Comparison of ENCODE assay signal across 1 cellular context in genomic region chr17:48101012-48101720, GRCh38.
TF ChIP-seq lines count a peak whose summit lies in the region.

CBX1 (minus strand) TSS chr17:48101478; CDS start chr17:48077004, 24,474 bp downstream.

TF ChIP-seq in HepG2, 621 proteins besides CTCF, POLR2A, EP300 and RAD21 (continued from another document and continues in another):
- TF ChIP-seq ZNF414 (CRISPR knock-in tag; IDR thresholded peaks at IDR 0.05) (peak; percentile 77; the same call in 1 of the 2 replicates), NR2F6 (IDR thresholded peaks at IDR 0.05) (no peak), NR2F6 (CRISPR knock-in tag; IDR thresholded peaks at IDR 0.05) (0 out of 2 replicates have a peak, but pooled peaks have one; percentile 18), DBP (CRISPR knock-in tag; IDR thresholded peaks at IDR 0.05; ENCODE audit: not compliant biosample characterization) (peak; percentile 72), HDAC2 (CRISPR knock-in tag; IDR thresholded peaks at IDR 0.05) (peak; percentile 59; the same call in 1 of the 2 replicates), ZNF800 (CRISPR knock-in tag; IDR thresholded peaks at IDR 0.05) (peak; percentile 92), ZNF775 (CRISPR knock-in tag; IDR thresholded peaks at IDR 0.05; ENCODE audit: borderline replicate concordance) (no peak; the same call in 1 of the 2 replicates), HNRNPUL1 (IDR thresholded peaks at IDR 0.05; ENCODE audit: low read depth, low read length) (peak; percentile 61; the same call in 1 of the 2 replicates), ZBTB44 (CRISPR knock-in tag; IDR thresholded peaks at IDR 0.05) (no peak), PRDM10 (CRISPR knock-in tag; IDR thresholded peaks at IDR 0.05; ENCODE audit: low read depth) (peak; percentile 61; the same call in 1 of the 2 replicates), ZNF260 (CRISPR knock-in tag; IDR thresholded peaks at IDR 0.05; ENCODE audit: borderline replicate concordance, low read depth) (no peak), NFRKB (IDR thresholded peaks at IDR 0.05) (no peak), DMTF1 (CRISPR knock-in tag; IDR thresholded peaks at IDR 0.05) (no peak), GLMP (CRISPR knock-in tag; IDR thresholded peaks at IDR 0.05; ENCODE audit: borderline replicate concordance) (no peak), ZNF564 (CRISPR knock-in tag; IDR thresholded peaks at IDR 0.05) (peak; percentile 80), ZNF263 (CRISPR knock-in tag; IDR thresholded peaks at IDR 0.05) (peak; percentile 46), ZNF574 (CRISPR knock-in tag; IDR thresholded peaks at IDR 0.05) (peak; percentile 84), KLF11 (CRISPR knock-in tag; IDR thresholded peaks at IDR 0.05) (0 out of 2 replicates have a peak, but pooled peaks have one; percentile 24), ZNF550 (CRISPR knock-in tag; IDR thresholded peaks at IDR 0.05; ENCODE audit: borderline replicate concordance) (no peak), TCF7 (IDR thresholded peaks at IDR 0.05; ENCODE audit: low read depth) (no peak), POLR2AphosphoS2 (IDR thresholded peaks at IDR 0.05; ENCODE audit: low read depth, low read length) (no peak), REL (CRISPR knock-in tag; conservative IDR thresholded peaks at IDR 0.05) (peak; percentile 86; the same call in 1 of the 2 replicates), ZNF280D (CRISPR knock-in tag; IDR thresholded peaks at IDR 0.05) (no peak), HMG20B (CRISPR knock-in tag; conservative IDR thresholded peaks at IDR 0.05) (0 out of 2 replicates have a peak, but pooled peaks have one; percentile 7), SMAD9 (CRISPR knock-in tag; IDR thresholded peaks at IDR 0.05) (no peak), ZNF232 (CRISPR knock-in tag; IDR thresholded peaks at IDR 0.05; ENCODE audit: borderline replicate concordance) (peak; percentile 32), FOXO1 (CRISPR knock-in tag; IDR thresholded peaks at IDR 0.05) (no peak; the same call in 1 of the 2 replicates), ZNF747 (CRISPR knock-in tag; IDR thresholded peaks at IDR 0.05; ENCODE audit: borderline replicate concordance) (peak; percentile 98), SIN3B (IDR thresholded peaks at IDR 0.05; ENCODE audit: low read length) (no peak), SPEN (CRISPR knock-in tag; IDR thresholded peaks at IDR 0.05; ENCODE audit: low read depth) (peak; percentile 96), SAFB2 (CRISPR knock-in tag; IDR thresholded peaks at IDR 0.05; ENCODE audit: borderline replicate concordance, low read depth) (peak; percentile 97; the same call in 1 of the 2 replicates), MLXIP (CRISPR knock-in tag; IDR thresholded peaks at IDR 0.05; ENCODE audit: borderline replicate concordance) (no peak; the same call in 1 of the 2 replicates), ZNF850 (CRISPR knock-in tag; conservative IDR thresholded peaks at IDR 0.05) (no peak), PHF20 (CRISPR knock-in tag; IDR thresholded peaks at IDR 0.05) (peak; percentile 75), NFE2 (CRISPR knock-in tag; IDR thresholded peaks at IDR 0.05) (no peak), JDP2 (CRISPR knock-in tag; IDR thresholded peaks at IDR 0.05; ENCODE audit: borderline replicate concordance) (no peak), KDM3A (CRISPR knock-in tag; IDR thresholded peaks at IDR 0.05; ENCODE audit: low read depth) (peak; percentile 92)
